Comparison of ENCODE assay signal across 9 cellular contexts in the genomic region with DNA sequence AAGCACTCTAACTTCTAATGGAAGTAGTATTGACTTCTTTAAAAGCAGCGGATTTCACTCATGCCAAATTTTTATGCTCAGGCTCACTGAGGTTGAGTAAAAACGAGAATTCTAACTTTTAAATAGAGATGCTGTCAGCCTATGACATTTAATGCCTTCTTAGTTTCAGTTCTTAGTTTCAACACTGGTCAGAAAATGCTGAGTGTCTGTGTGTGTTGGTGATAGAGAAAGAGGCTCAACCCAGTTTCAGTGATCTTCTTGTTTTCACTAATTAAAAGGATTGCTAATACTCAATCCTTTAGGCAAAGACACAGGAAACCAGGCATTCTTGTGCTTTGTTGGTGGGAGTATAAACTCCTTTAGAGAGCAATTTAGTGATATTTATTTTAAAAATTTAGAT. TPM values are rescaled to one million over a fixed set of nuclear protein-coding genes. Genes with fewer than 3 reads are reported as not detected.
A peak's percentile ranks its signal among the peaks of the same experiment; 100 is the strongest.
DNase-seq lines count a peak whose midpoint lies in the region; ATAC-seq and TF ChIP-seq lines count a peak whose summit lies in the region.
"Had no signal": no experiment of that assay in that cellular context is flagged by ENCODE, and none has a peak within 500 bp of the region (broad histone marks: within the 10 kb centered on the region; RNA-seq: fewer than 3 reads in every experiment).

No MANE protein-coding gene starts in this region.

- H3K4me1 Mint-ChIP-seq in WTC11 (peaks cover 4% of the 10 kb centered on the region; the same call in 1 of the 2 replicates), CD14-positive monocyte (peaks cover 6% of the 10 kb centered on the region)

- H3K27me3 Mint-ChIP-seq in WTC11 (ENCODE audit: low read depth) (no peaks in the 10 kb centered on the region), CD14-positive monocyte (ENCODE audit: low read depth in 3 of 3) (no peaks in the 10 kb centered on the region)

- ATAC-seq in GM18861 (IDR thresholded peaks at IDR 0.05; ENCODE audit: unreplicated experiment) (peak; percentile 99), GM21360 (IDR thresholded peaks at IDR 0.05; ENCODE audit: unreplicated experiment) (peak; percentile 97), HG03064 (IDR thresholded peaks at IDR 0.05; ENCODE audit: low read depth, unreplicated experiment) (peak; percentile 98), WTC11 (no peak), esophagus mucosa (no peak)

- CTCF ChIA-PET in WTC11 (lab: Charles Lee): interaction anchor here (0.5 to 5.2 kb wide), 5 partner anchors 11 to 209 kb away, joined by 3 to 43 read pairs (median 5); partner anchors contain the start of gene SUDS3

- H3K36me3 Mint-ChIP-seq in WTC11 (peaks cover 3% of the 10 kb centered on the region; the same call in 1 of the 2 replicates), CD14-positive monocyte (peaks cover 56 to 90% of the 10 kb centered on the region in 2 donors)

- H3K9me3 Mint-ChIP-seq in WTC11 (no peaks in the 10 kb centered on the region), CD14-positive monocyte (peaks cover 0 to 7% (median 2%) of the 10 kb centered on the region in 7 donors)

- intact Hi-C loops in CD14-positive monocyte (cut with micrococcal nuclease): no loop called here

- DNase-seq in WTC11 (ENCODE audit: low spot score) (no peak), iPS-NIHi11 (ENCODE audit: low spot score) (no peak), CD14-positive monocyte (ENCODE audit: low spot score) (no peak)
- DNase-seq: effector CD4-positive, alpha-beta T cell; EL had no signal

- POLR2A ChIA-PET in WTC11 (lab: Charles Lee): interaction anchor here (0.6 kb wide), 1 partner anchor 26 kb away, joined by 4 read pairs; no protein-coding TSS in a partner anchor

- H3K27ac Mint-ChIP-seq in WTC11: peak overlapping the region; percentile 33; the same call in 1 of the 2 replicates
- no peak overlapping the region for H3K27ac Mint-ChIP-seq in CD14-positive monocyte

- TF ChIP-seq CTCF in WTC11 (IDR thresholded peaks at IDR 0.05) (no peak), CD14-positive monocyte (IDR thresholded peaks at IDR 0.05) (no peak)

- H3K4me3 Mint-ChIP-seq in WTC11: no peak overlapping the region
- H3K4me3 Mint-ChIP-seq in CD14-positive monocyte: no peak overlapping the region

TF ChIP-seq in WTC11, 78 proteins besides CTCF, POLR2A, EP300 and RAD21:
- TF ChIP-seq GABPB1 (CRISPR knock-in tag; IDR thresholded peaks at IDR 0.05): no peak
- no peak for TF ChIP-seq ZBTB21 (CRISPR knock-in tag; IDR thresholded peaks at IDR 0.05; ENCODE audit: borderline replicate concordance)
- no peak for TF ChIP-seq ZNF219 (CRISPR knock-in tag; IDR thresholded peaks at IDR 0.05; ENCODE audit: borderline replicate concordance)
- no peak for TF ChIP-seq PREB (CRISPR knock-in tag; IDR thresholded peaks at IDR 0.05; ENCODE audit: borderline replicate concordance)
- no peak for TF ChIP-seq SMAD4 (CRISPR knock-in tag; IDR thresholded peaks at IDR 0.05)
- TF ChIP-seq TEAD4 (CRISPR knock-in tag; IDR thresholded peaks at IDR 0.05): no peak
- TF ChIP-seq CDX4 (CRISPR knock-in tag; IDR thresholded peaks at IDR 0.05; ENCODE audit: borderline replicate concordance): no peak
- no peak for TF ChIP-seq ATF3 (CRISPR knock-in tag; conservative IDR thresholded peaks at IDR 0.05)
- no peak for TF ChIP-seq TEAD1 (CRISPR knock-in tag; IDR thresholded peaks at IDR 0.05)
- TF ChIP-seq, protein P1, sequence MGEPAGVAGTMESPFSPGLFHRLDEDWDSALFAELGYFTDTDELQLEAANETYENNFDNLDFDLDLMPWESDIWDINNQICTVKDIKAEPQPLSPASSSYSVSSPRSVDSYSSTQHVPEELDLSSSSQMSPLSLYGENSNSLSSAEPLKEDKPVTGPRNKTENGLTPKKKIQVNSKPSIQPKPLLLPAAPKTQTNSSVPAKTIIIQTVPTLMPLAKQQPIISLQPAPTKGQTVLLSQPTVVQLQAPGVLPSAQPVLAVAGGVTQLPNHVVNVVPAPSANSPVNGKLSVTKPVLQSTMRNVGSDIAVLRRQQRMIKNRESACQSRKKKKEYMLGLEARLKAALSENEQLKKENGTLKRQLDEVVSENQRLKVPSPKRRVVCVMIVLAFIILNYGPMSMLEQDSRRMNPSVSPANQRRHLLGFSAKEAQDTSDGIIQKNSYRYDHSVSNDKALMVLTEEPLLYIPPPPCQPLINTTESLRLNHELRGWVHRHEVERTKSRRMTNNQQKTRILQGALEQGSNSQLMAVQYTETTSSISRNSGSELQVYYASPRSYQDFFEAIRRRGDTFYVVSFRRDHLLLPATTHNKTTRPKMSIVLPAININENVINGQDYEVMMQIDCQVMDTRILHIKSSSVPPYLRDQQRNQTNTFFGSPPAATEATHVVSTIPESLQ (CRISPR knock-in tag; IDR thresholded peaks at IDR 0.05): no peak
- TF ChIP-seq JAZF1 (CRISPR knock-in tag; IDR thresholded peaks at IDR 0.05): no peak
- TF ChIP-seq HMGXB4 (CRISPR knock-in tag; IDR thresholded peaks at IDR 0.05): no peak
- no peak for TF ChIP-seq CREB1 (CRISPR knock-in tag; IDR thresholded peaks at IDR 0.05)
- TF ChIP-seq CREM (CRISPR knock-in tag; IDR thresholded peaks at IDR 0.05): no peak
- no peak for TF ChIP-seq MYBL2 (CRISPR knock-in tag; IDR thresholded peaks at IDR 0.05)
- TF ChIP-seq, protein P2, sequence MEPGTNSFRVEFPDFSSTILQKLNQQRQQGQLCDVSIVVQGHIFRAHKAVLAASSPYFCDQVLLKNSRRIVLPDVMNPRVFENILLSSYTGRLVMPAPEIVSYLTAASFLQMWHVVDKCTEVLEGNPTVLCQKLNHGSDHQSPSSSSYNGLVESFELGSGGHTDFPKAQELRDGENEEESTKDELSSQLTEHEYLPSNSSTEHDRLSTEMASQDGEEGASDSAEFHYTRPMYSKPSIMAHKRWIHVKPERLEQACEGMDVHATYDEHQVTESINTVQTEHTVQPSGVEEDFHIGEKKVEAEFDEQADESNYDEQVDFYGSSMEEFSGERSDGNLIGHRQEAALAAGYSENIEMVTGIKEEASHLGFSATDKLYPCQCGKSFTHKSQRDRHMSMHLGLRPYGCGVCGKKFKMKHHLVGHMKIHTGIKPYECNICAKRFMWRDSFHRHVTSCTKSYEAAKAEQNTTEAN (CRISPR knock-in tag; IDR thresholded peaks at IDR 0.05): no peak
- TF ChIP-seq, protein P3, sequence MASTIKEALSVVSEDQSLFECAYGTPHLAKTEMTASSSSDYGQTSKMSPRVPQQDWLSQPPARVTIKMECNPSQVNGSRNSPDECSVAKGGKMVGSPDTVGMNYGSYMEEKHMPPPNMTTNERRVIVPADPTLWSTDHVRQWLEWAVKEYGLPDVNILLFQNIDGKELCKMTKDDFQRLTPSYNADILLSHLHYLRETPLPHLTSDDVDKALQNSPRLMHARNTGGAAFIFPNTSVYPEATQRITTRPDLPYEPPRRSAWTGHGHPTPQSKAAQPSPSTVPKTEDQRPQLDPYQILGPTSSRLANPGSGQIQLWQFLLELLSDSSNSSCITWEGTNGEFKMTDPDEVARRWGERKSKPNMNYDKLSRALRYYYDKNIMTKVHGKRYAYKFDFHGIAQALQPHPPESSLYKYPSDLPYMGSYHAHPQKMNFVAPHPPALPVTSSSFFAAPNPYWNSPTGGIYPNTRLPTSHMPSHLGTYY (CRISPR knock-in tag; IDR thresholded peaks at IDR 0.05): no peak
- no peak for TF ChIP-seq OVOL2 (CRISPR knock-in tag; IDR thresholded peaks at IDR 0.05; ENCODE audit: borderline replicate concordance)
- no peak for TF ChIP-seq ZNF263 (CRISPR knock-in tag; IDR thresholded peaks at IDR 0.05; ENCODE audit: low read depth)
- TF ChIP-seq SP1 (CRISPR knock-in tag; conservative IDR thresholded peaks at IDR 0.05): no peak

RNA-seq across cellular contexts. Expression of gene PEBP1, which starts 31.0 kb away (rescaled TPM):
- total RNA-seq in WTC11 (2021) (347 to 366 TPM (median 363 TPM) in 3 replicates), esophagus mucosa (142 TPM)
- polyA plus RNA-seq in CD14-positive monocyte: 10 to 100 TPM; 47.6 to 57.9 TPM

Comparison
In these comparisons a context has a peak if more than half of its experiments do, and no peak if none do; other contexts are left out.
1. ATAC-seq: peak in GM18861 (single experiment), GM21360 (single experiment) and HG03064 (single experiment); none in WTC11 (single experiment) and esophagus mucosa (single experiment).